ENCODE assay signal across 9 cellular contexts in genomic region chr17:50269477-50270429, GRCh38. TPM values are rescaled to one million over a fixed set of nuclear protein-coding genes. Genes with fewer than 3 reads are reported as not detected.
DNase-seq lines count a peak whose midpoint lies in the region; ATAC-seq and TF ChIP-seq lines count a peak whose summit lies in the region.
"Had no signal": no experiment of that assay in that cellular context is flagged by ENCODE, and none has a peak within 500 bp of the region (broad histone marks: within the 10 kb centered on the region; RNA-seq: fewer than 3 reads in every experiment).

No MANE protein-coding gene starts in this region.

- H3K27ac ChIP-seq in MM.1S (ENCODE audit: low read length): no peak overlapping the region
- H3K27ac ChIP-seq in brain microvascular endothelial cell: peak overlapping the region; percentile 79
- H3K27ac ChIP-seq in spleen: peak overlapping the region in 5 of 8 donors; percentile 30 to 49 (median 33)

- H3K4me1 ChIP-seq in MM.1S (ENCODE audit: low read length): no peaks in the 10 kb centered on the region
- H3K4me1 ChIP-seq in spleen: peaks cover 0 to 53% (median 21%) of the 10 kb centered on the region in 6 donors

- H3K79me2 ChIP-seq in MM.1S (ENCODE audit: low read length): no peaks in the 10 kb centered on the region

- H2AFZ ChIP-seq in MM.1S (ENCODE audit: low read length): no peak overlapping the region

- in situ Hi-C loops in brain microvascular endothelial cell (cut with HindIII; ENCODE audit: low pct_ligation_motif_present, low sequenced_read_pairs): loop anchor here (5.0 kb wide), 1 partner anchor 67 kb away; the partner anchor contains the start of gene COL1A1

- ATAC-seq in HG03139 (IDR thresholded peaks at IDR 0.05; ENCODE audit: unreplicated experiment): no peak

- no peaks in the 10 kb centered on the region for H3K9me2 ChIP-seq in MM.1S (replicated peaks; ENCODE audit: insufficient read depth, low read length)

- no peak overlapping the region for H3K9ac ChIP-seq in MM.1S (ENCODE audit: low read length)

- no peak for TF ChIP-seq POLR2A in spleen (IDR thresholded peaks at IDR 0.05)

- 69 to 76% (median 70%) methylated on average over 16 of the region's 16 CpGs for WGBS in spleen, 5 donors

- H3K27me3 ChIP-seq in MM.1S (replicated peaks; ENCODE audit: insufficient read depth, low read length) (peaks cover 19% of the 10 kb centered on the region), brain microvascular endothelial cell (replicated peaks) (no peaks in the 10 kb centered on the region), spleen (replicated peaks in 1 of 7) (peaks cover 0 to 35% (median 19%) of the 10 kb centered on the region in 7 donors)

- no peaks in the 10 kb centered on the region for H3K36me3 ChIP-seq in MM.1S (replicated peaks; ENCODE audit: insufficient read depth, low read length)
- no peaks in the 10 kb centered on the region for H3K36me3 ChIP-seq in brain microvascular endothelial cell (replicated peaks)
- H3K36me3 ChIP-seq in spleen: no peaks in the 10 kb centered on the region

- H4K20me1 ChIP-seq in MM.1S (ENCODE audit: insufficient read depth, low read length): no peaks in the 10 kb centered on the region

- H3K4me2 ChIP-seq in MM.1S (ENCODE audit: low read depth, low read length): no peak overlapping the region

- TF ChIP-seq CTCF in MM.1S (IDR thresholded peaks at IDR 0.05; ENCODE audit: low read length): peak; percentile 81
- TF ChIP-seq CTCF in brain microvascular endothelial cell (IDR thresholded peaks at IDR 0.05; ENCODE audit: low read depth, low read length, missing control alignments): peak; percentile 94
- TF ChIP-seq CTCF in spleen (IDR thresholded peaks at IDR 0.05 in 8 of 11, conservative IDR thresholded peaks at IDR 0.05 in 3 of 11): peak; percentile 37 to 87 (median 71)

- peak; percentile 39 for DNase-seq in NCI-H1436 (lab: John Stamatoyannopoulos, UW)
- no peak for DNase-seq in NCI-H1436 treated with DMSO at 0.1 percent for 48 hours (lab: John Stamatoyannopoulos, UW)
- peak; percentile 73 for DNase-seq in MM.1S
- DNase-seq in T1000 (lab: John Stamatoyannopoulos, UW): peak; percentile 32
- DNase-seq in brain microvascular endothelial cell: peak; percentile 88
- DNase-seq in iris pigment epithelial cell (ENCODE audit: low read depth): peak; percentile 76
- DNase-seq in spleen: peak; percentile 80

- H3K9me3 ChIP-seq in MM.1S (replicated peaks; ENCODE audit: insufficient read depth, low read length): no peaks in the 10 kb centered on the region
- no peaks in the 10 kb centered on the region for H3K9me3 ChIP-seq in spleen

- intact Hi-C loops in spleen (cut with DNase I; ENCODE audit: low total_unique reads): no loop called here

- H3F3A ChIP-seq in MM.1S (ENCODE audit: insufficient read depth, low read length): no peaks in the 10 kb centered on the region

- H3K4me3 ChIP-seq in MM.1S (ENCODE audit: low read length) (no peak overlapping the region), brain microvascular endothelial cell (ENCODE audit: low read depth, low read length) (no peak overlapping the region), spleen (no peak overlapping the region)

RNA-seq across cellular contexts. Expression of gene TMEM92, which starts 4.5 kb away (rescaled TPM):
- total RNA-seq in spleen: under 1 TPM in 2 of 7 donors, not detected in 5; 0.44 to 0.49 TPM
- under 1 TPM in 1 of 3 donors, not detected in 2; 0.06 TPM for polyA plus RNA-seq in spleen
- total RNA-seq: mononuclear cell had no signal
